In the genomic region with DNA sequence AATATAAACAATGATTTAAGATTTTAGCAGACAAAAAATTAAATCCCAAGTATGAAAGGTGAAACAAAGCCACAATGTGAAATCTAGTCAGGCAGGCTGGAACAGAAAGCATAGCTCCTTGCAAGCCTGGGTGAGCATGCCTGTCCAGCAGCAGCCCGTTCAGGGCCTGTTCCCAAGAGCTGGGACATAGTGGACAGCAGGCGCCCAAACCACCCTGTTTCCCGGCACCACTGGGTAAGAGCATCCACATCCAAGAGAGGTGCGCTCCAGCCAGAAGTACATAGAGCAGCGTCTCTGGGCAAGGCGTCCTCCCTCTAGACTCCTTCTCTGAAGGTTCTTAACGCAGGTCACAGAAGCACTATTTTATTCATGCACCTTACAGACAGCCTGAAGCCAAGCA, we compare ENCODE assay signal across 18 cellular contexts.
"Had no signal": no experiment of that assay in that cellular context is flagged by ENCODE, and none has a peak within 500 bp of the region (broad histone marks: within the 10 kb centered on the region; RNA-seq: fewer than 3 reads in every experiment).

No MANE protein-coding gene starts in this region.

- H3K4me1 ChIP-seq: left ventricle myocardium inferior, lower lobe of right lung, right atrium auricular region, sigmoid colon, stomach had no signal

- H3K9me3 ChIP-seq: left ventricle myocardium inferior, lower lobe of right lung, right atrium auricular region, sigmoid colon, stomach had no signal

- H3K4me3 ChIP-seq: left ventricle myocardium inferior, lower lobe of right lung, right atrium auricular region, sigmoid colon, skin epidermis, stomach had no signal

- H3K36me3 ChIP-seq: left ventricle myocardium inferior, lower lobe of right lung, right atrium auricular region, sigmoid colon, stomach had no signal

- H3K27ac ChIP-seq: left ventricle myocardium inferior, lower lobe of right lung, right atrium auricular region, sigmoid colon, skin epidermis, stomach had no signal

- DNase-seq: cortex of kidney; effector memory CD4-positive, alpha-beta T cell; immature natural killer cell; kidney; left cardiac atrium; left ventricle myocardium inferior; lower lobe of right lung; mesenchymal stem cell; naive B cell; sigmoid colon; stimulated activated CD4-positive, alpha-beta T cell treated with anti-CD3 and anti-CD28 coated beads, Interleukin-2, amount 100 ng/mL, for 24 hours; stimulated activated CD4-positive, alpha-beta T cell treated with anti-CD3 and anti-CD28 coated beads, Interleukin-4, amount 100 ng/mL, for 4 hours; stimulated activated naive CD4-positive, alpha-beta T cell; stomach; trophoblast cell had no signal

- ATAC-seq: esophagus mucosa, left cardiac atrium, lower lobe of right lung had no signal

- H3K27me3 ChIP-seq: right atrium auricular region, sigmoid colon had no signal
